In the genomic region with DNA sequence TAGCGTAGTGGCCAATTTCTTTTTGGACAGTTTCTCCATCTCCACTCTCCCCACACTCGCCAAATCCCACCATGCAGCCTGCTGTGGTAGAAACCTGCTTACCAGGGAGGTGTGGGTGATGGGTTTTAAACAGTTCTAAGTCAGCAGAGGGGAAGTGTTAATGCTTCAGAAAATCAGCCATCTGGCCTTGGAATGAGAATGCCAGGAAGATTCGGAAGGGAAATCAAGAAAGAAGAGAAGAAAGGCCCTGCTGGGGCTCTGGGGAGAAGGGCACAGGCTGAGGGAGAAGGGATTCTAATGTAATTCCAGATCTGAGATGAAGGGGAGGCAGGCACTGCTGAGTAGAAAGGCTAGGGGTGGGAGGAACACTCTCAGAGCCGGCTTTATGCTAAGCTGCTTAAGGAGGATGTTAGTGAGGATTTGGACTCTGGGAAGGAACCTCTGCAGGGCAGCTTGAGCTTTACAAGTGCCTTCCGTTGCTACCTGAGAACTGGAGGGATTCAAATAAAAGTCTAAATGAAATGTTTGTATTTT, we compare ENCODE assay signal across 29 cellular contexts.
DNase-seq lines count a peak whose midpoint lies in the region; FAIRE-seq and TF ChIP-seq lines count a peak whose summit lies in the region.
"Had no signal": no experiment of that assay in that cellular context is flagged by ENCODE, and none has a peak within 500 bp of the region (broad histone marks: within the 10 kb centered on the region; RNA-seq: fewer than 3 reads in every experiment).

No MANE protein-coding gene starts in this region.

- peak; percentile 96 for FAIRE-seq in D721Med (lab: Jason Lieb, UNC)
- FAIRE-seq: islet of Langerhans, urothelium cell line had no signal

- H3K4me3 Mint-ChIP-seq in activated naive CD4-positive, alpha-beta T cell treated with anti-CD3 and anti-CD28 coated beads, Interleukin-2, amount 10 ng/mL, durations not matched to agents 7 days and 5 days: no peak overlapping the region
- H3K4me3 Mint-ChIP-seq: activated CD8-positive, alpha-beta T cell treated with anti-CD3 and anti-CD28 coated beads for 36 hours; activated T-helper 1 cell treated with anti-CD3 and anti-CD28 coated beads, Interleukin-12 subunit alpha, Interleukin-12 subunit beta, Interleukin-2, Interleukin-4 antibody, amounts not matched to agents 30 ng/mL and 10 ng/mL and 1 ng/mL, durations not matched to agents 14 hours and 24 hours and 36 hours; CD14-positive monocyte; memory B cell; stimulated activated naive CD8-positive, alpha-beta T cell treated with anti-CD3 and anti-CD28 coated beads, Interleukin-15, Interleukin-2, amounts not matched to agents 100 ng/mL and 50 ng/mL, for 24 hours; T-helper 17 cell had no signal

- DNase-seq in D721Med (ENCODE audit: insufficient read length, low spot score) (no peak), NCI-H446 treated with DMSO at 0.1 percent for 48 hours (lab: John Stamatoyannopoulos, UW) (peak; percentile 62), ecto neural progenitor cell (ENCODE audit: low spot score) (peak; percentile 78), left kidney (ENCODE audit: low read depth, low spot score) (peak; percentile 11), NCI-H526 treated with DMSO at 0.1 percent for 48 hours (lab: John Stamatoyannopoulos, UW) (no peak), HuH-7.5 (ENCODE audit: low spot score) (no peak), NCI-H187 (lab: John Stamatoyannopoulos, UW) (no peak)
- DNase-seq in activated naive CD4-positive, alpha-beta T cell treated with anti-CD3 and anti-CD28 coated beads, Interleukin-2, amount 10 ng/mL, durations not matched to agents 7 days and 5 days: no peak
- DNase-seq: activated CD4-positive, alpha-beta T cell treated with anti-CD3 and anti-CD28 coated beads for 1 hour; activated CD8-positive, alpha-beta memory T cell treated with anti-CD3 and anti-CD28 coated beads, Interleukin-2, amount 50 U/mL, for 48 hours; activated CD8-positive, alpha-beta T cell treated with anti-CD3 and anti-CD28 coated beads for 36 hours; activated naive CD4-positive, alpha-beta T cell treated with Interleukin-2 at 50 U/mL for 16 hours; adrenal gland; GOT3; Karpas-422; left lung; NCI-H1417; NCI-H2081; NK-92 treated with Interleukin-12 subunit alpha and Interleukin-12 subunit beta, amount 100 ng/mL, for 24 hours; PC-3; right lobe of liver; stimulated activated CD8-positive, alpha-beta memory T cell treated with anti-CD3 and anti-CD28 coated beads, Interleukin-4, amount 100 ng/mL, for 48 hours; T-helper 17 cell had no signal

- H3K27ac Mint-ChIP-seq in activated naive CD4-positive, alpha-beta T cell treated with anti-CD3 and anti-CD28 coated beads, Interleukin-2, amount 10 ng/mL, durations not matched to agents 7 days and 5 days: no peak overlapping the region
- H3K27ac Mint-ChIP-seq: activated CD8-positive, alpha-beta T cell treated with anti-CD3 and anti-CD28 coated beads for 36 hours; activated T-helper 1 cell treated with anti-CD3 and anti-CD28 coated beads, Interleukin-12 subunit alpha, Interleukin-12 subunit beta, Interleukin-2, Interleukin-4 antibody, amounts not matched to agents 30 ng/mL and 10 ng/mL and 1 ng/mL, durations not matched to agents 14 hours and 24 hours and 36 hours; CD14-positive monocyte; memory B cell; stimulated activated naive CD8-positive, alpha-beta T cell treated with anti-CD3 and anti-CD28 coated beads, Interleukin-15, Interleukin-2, amounts not matched to agents 100 ng/mL and 50 ng/mL, for 24 hours; T-helper 17 cell had no signal

- H3K4me1 Mint-ChIP-seq in activated naive CD4-positive, alpha-beta T cell treated with anti-CD3 and anti-CD28 coated beads, Interleukin-2, amount 10 ng/mL, durations not matched to agents 7 days and 5 days: no peaks in the 10 kb centered on the region
- H3K4me1 Mint-ChIP-seq: CD14-positive monocyte, memory B cell, T-helper 17 cell had no signal

- H3K36me3 Mint-ChIP-seq in activated naive CD4-positive, alpha-beta T cell treated with anti-CD3 and anti-CD28 coated beads, Interleukin-2, amount 10 ng/mL, durations not matched to agents 7 days and 5 days: no peaks in the 10 kb centered on the region
- H3K36me3 Mint-ChIP-seq: CD14-positive monocyte, memory B cell had no signal

- peaks cover 4% of the 10 kb centered on the region for H3K27me3 Mint-ChIP-seq in activated naive CD4-positive, alpha-beta T cell treated with anti-CD3 and anti-CD28 coated beads, Interleukin-2, amount 10 ng/mL, durations not matched to agents 7 days and 5 days
- H3K27me3 Mint-ChIP-seq: activated CD8-positive, alpha-beta T cell treated with anti-CD3 and anti-CD28 coated beads for 36 hours; stimulated activated naive CD8-positive, alpha-beta T cell treated with anti-CD3 and anti-CD28 coated beads, Interleukin-15, Interleukin-2, amounts not matched to agents 100 ng/mL and 50 ng/mL, for 24 hours had no signal

- H3K9me3 Mint-ChIP-seq in activated naive CD4-positive, alpha-beta T cell treated with anti-CD3 and anti-CD28 coated beads, Interleukin-2, amount 10 ng/mL, durations not matched to agents 7 days and 5 days: no peaks in the 10 kb centered on the region
- H3K9me3 Mint-ChIP-seq: activated CD8-positive, alpha-beta T cell treated with anti-CD3 and anti-CD28 coated beads for 36 hours; activated T-helper 1 cell treated with anti-CD3 and anti-CD28 coated beads, Interleukin-12 subunit alpha, Interleukin-12 subunit beta, Interleukin-2, Interleukin-4 antibody, amounts not matched to agents 30 ng/mL and 10 ng/mL and 1 ng/mL, durations not matched to agents 14 hours and 24 hours and 36 hours; memory B cell; stimulated activated naive CD8-positive, alpha-beta T cell treated with anti-CD3 and anti-CD28 coated beads, Interleukin-15, Interleukin-2, amounts not matched to agents 100 ng/mL and 50 ng/mL, for 24 hours had no signal

- no peak for TF ChIP-seq CTCF in D721Med (IDR thresholded peaks at IDR 0.05; ENCODE audit: insufficient read depth, missing control alignments)

- CTCF ChIA-PET in activated naive CD4-positive, alpha-beta T cell treated with anti-CD3 and anti-CD28 coated beads, Interleukin-2, amount 10 ng/mL, durations not matched to agents 7 days and 5 days (lab: Charles Lee): no interaction called here

Comparison
In these comparisons a context has a peak if more than half of its experiments do, and no peak if none do; other contexts are left out.
1. DNase-seq: peak in NCI-H446 treated with DMSO at 0.1 percent for 48 hours (single experiment), ecto neural progenitor cell (single experiment) and left kidney (single experiment); none in D721Med (single experiment), NCI-H526 treated with DMSO at 0.1 percent for 48 hours (single experiment), HuH-7.5 (single experiment), activated naive CD4-positive, alpha-beta T cell treated with anti-CD3 and anti-CD28 coated beads, Interleukin-2, amount 10 ng/mL, durations not matched to agents 7 days and 5 days (single experiment) and NCI-H187 (0 of 2).